ENCODE assay signal across 1 cellular context in genomic region chr15:99983894-99984293, GRCh38.
TF ChIP-seq lines count a peak whose summit lies in the region.

No MANE protein-coding gene starts in this region.

TF ChIP-seq in H1, 55 proteins besides CTCF, POLR2A, EP300 and RAD21:
- TF ChIP-seq PHF8 (conservative IDR thresholded peaks at IDR 0.05; ENCODE audit: low read depth, low read length) (no peak), BRCA1 (IDR thresholded peaks at IDR 0.05; ENCODE audit: low read depth, low read length) (no peak), SRF (IDR thresholded peaks at IDR 0.05; ENCODE audit: low read depth, low read length) (no peak), EGR1 (IDR thresholded peaks at IDR 0.05; ENCODE audit: borderline replicate concordance, low read depth, low read length) (peak; percentile 37; the same call in 1 of the 2 replicates)
